Comparison of ENCODE assay signal across 20 cellular contexts in genomic region chr3:122325769-122326168, GRCh38. TPM values are rescaled to one million over a fixed set of nuclear protein-coding genes. Genes with fewer than 3 reads are reported as not detected.
DNase-seq lines count a peak whose midpoint lies in the region; TF ChIP-seq lines count a peak whose summit lies in the region.
"Had no signal": no experiment of that assay in that cellular context is flagged by ENCODE, and none has a peak within 500 bp of the region (broad histone marks: within the 10 kb centered on the region; RNA-seq: fewer than 3 reads in every experiment).

No MANE protein-coding gene starts in this region.

- peak; percentile 17 for DNase-seq in NOMO-1 treated with DMSO at 0.1 percent for 48 hours (lab: John Stamatoyannopoulos, UW; ENCODE audit: unreplicated experiment)
- no peak for DNase-seq in NOMO-1 treated with dmso at 0.1 percent for 144 hours (lab: John Stamatoyannopoulos, UW; ENCODE audit: unreplicated experiment)
- no peak for DNase-seq in epithelial cell of esophagus (ENCODE audit: low read depth)
- no peak for DNase-seq in type B pancreatic cell (ENCODE audit: extremely low spot score, unreplicated experiment)
- DNase-seq in CD1c-positive myeloid dendritic cell (ENCODE audit: extremely low spot score), result no peak
- DNase-seq in G401 (ENCODE audit: low spot score), result no peak
- DNase-seq: 8988T; activated CD4-positive, alpha-beta memory T cell treated with anti-CD3 and anti-CD28 coated beads for 36 hours; activated gamma-delta T cell; adrenal gland; Caco-2; H9; KG1; NCI-H1092; NCI-H2081; NCI-H446 treated with DMSO at 0.1 percent for 48 hours; stimulated activated CD4-positive, alpha-beta T cell treated with anti-CD3 and anti-CD28 coated beads, Interleukin-4, amount 100 ng/mL, for 1 hour; T-helper 2 cell had no signal

- H3K4me1 Mint-ChIP-seq in type B pancreatic cell (ENCODE audit: unreplicated experiment), result no peaks in the 10 kb centered on the region
- H3K4me1 Mint-ChIP-seq: H9, WTC11 had no signal

- H3K36me3 Mint-ChIP-seq in type B pancreatic cell, result no peaks in the 10 kb centered on the region
- H3K36me3 Mint-ChIP-seq: activated CD4-positive, alpha-beta memory T cell treated with anti-CD3 and anti-CD28 coated beads for 36 hours; WTC11 had no signal

- no peaks in the 10 kb centered on the region for H3K9me3 Mint-ChIP-seq in type B pancreatic cell
- H3K9me3 Mint-ChIP-seq: activated CD4-positive, alpha-beta memory T cell treated with anti-CD3 and anti-CD28 coated beads for 36 hours had no signal

- in situ Hi-C loops in G401 (cut with HindIII; ENCODE audit: low sequenced_read_pairs), result no loop called here

- H3K27ac Mint-ChIP-seq in type B pancreatic cell, result no peak overlapping the region
- H3K27ac Mint-ChIP-seq: activated CD4-positive, alpha-beta memory T cell treated with anti-CD3 and anti-CD28 coated beads for 36 hours; H9; WTC11 had no signal

- peak overlapping the region; percentile 69 for H3K4me3 ChIP-seq in epithelial cell of esophagus (ENCODE audit: low read length)

- peak overlapping the region; percentile 57 for H3K4me3 Mint-ChIP-seq in type B pancreatic cell
- H3K4me3 Mint-ChIP-seq: activated CD4-positive, alpha-beta memory T cell treated with anti-CD3 and anti-CD28 coated beads for 36 hours; H9; WTC11 had no signal

- TF ChIP-seq CTCF in epithelial cell of esophagus (IDR thresholded peaks at IDR 0.05; ENCODE audit: insufficient read depth, low read depth, low read length, missing control alignments) (no peak), type B pancreatic cell (conservative IDR thresholded peaks at IDR 0.05) (no peak)

- no peaks in the 10 kb centered on the region for H3K27me3 Mint-ChIP-seq in type B pancreatic cell

RNA-seq across cellular contexts. Expression of gene CSTA, which starts 0.7 kb away (rescaled TPM):
- 39.5 and 99.3 TPM in 2 replicates for total RNA-seq in type B pancreatic cell (ENCODE audit: low replicate concordance)
- total RNA-seq in G401 (2014; rRNA removed; shearing (Covaris generic)), result not detected in 2 replicates
- total RNA-seq: activated CD4-positive, alpha-beta memory T cell treated with anti-CD3 and anti-CD28 coated beads for 36 hours; fibroblast of villous mesenchyme; H9; WTC11 had no signal

RNA-seq across cellular contexts. Expression of gene MIX23, which starts 57.3 kb away (rescaled TPM):
- total RNA-seq in type B pancreatic cell (ENCODE audit: low replicate concordance), result 39.8 and 44.9 TPM in 2 replicates
- total RNA-seq in G401 (2014; rRNA removed; shearing (Covaris generic)), result 72.6 and 93.7 TPM in 2 replicates

RNA-seq across cellular contexts. Expression of gene FAM162A, which starts 58.2 kb away (rescaled TPM):
- total RNA-seq in type B pancreatic cell (ENCODE audit: low replicate concordance), result 68.8 and 230 TPM in 2 replicates
- 35.6 and 58.4 TPM in 2 replicates for total RNA-seq in G401 (2014; rRNA removed; shearing (Covaris generic))

Comparison
In these comparisons a context has a peak if more than half of its experiments do, and no peak if none do; other contexts are left out.
1. RNA of gene CSTA, which starts 0.7 kb away (total RNA-seq): 39.5 to 99.3 TPM in type B pancreatic cell; not detected in G401; every median in the first group is over 10 times any median in the second.